In the genomic region with DNA sequence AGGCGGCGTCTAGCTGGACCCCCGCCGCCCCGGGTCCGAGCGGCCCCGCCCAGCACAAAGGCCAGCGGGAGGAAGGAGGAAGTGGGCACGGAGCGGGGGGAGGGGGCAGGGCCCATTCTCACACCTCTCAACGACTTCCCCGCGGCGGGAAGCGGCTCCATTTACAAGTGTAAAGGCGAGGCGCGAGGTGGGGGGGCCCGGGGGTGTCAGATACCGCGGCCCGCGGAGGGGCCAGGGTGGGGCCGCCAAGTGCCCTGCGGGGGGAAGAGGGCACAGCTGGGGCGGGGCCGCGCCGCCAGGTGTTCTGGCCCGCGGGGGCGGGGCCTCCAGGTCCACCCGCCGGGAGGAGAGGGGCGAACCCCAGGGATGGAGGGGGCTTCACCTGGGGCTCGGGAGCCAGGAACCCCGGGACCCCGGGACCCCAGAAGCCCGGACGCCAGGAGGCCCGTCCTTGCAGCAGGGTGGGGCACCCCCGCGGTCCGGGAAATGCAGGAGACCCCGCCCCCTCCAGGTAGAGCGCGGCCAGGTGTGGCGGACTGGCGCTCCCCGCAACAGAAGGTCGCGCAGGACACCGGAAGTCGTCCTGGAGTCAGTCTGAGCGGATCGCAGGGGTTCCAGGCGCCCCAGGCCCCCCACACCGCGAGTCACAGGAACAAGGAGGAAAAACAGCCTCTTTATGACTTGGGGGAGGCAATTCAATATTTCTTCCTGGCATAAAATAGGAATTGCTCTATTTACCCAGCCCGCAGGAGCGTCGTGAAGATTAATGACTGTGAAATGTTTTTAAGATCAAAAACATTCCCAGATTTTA, we compare ENCODE assay signal across 8 cellular contexts. TPM values are rescaled to one million over a fixed set of nuclear protein-coding genes. Genes with fewer than 3 reads are reported as not detected.
DNase-seq lines count a peak whose midpoint lies in the region; ATAC-seq and TF ChIP-seq lines count a peak whose summit lies in the region.

No MANE protein-coding gene starts in this region.

- H2AK5ac ChIP-seq in H9 (ENCODE audit: insufficient read length, low read length): no peak overlapping the region

- H3K27me3 ChIP-seq in H9 (ENCODE audit: insufficient read depth, low read length) (no peaks in the 10 kb centered on the region), iPS-15b (ENCODE audit: control insufficient read depth, insufficient read depth, low read length) (no peaks in the 10 kb centered on the region), sigmoid colon (no peaks in the 10 kb centered on the region)

- H3K27ac ChIP-seq in H9 (ENCODE audit: insufficient read length, low read depth, low read length): peak overlapping the region; percentile 90
- H3K27ac ChIP-seq in sigmoid colon: peak overlapping the region; percentile 97 to 99 (median 98)

- H4K20me1 ChIP-seq in H9 (ENCODE audit: control insufficient read depth, insufficient read depth, insufficient read length): no peaks in the 10 kb centered on the region

- TF ChIP-seq EP300 in sigmoid colon (IDR thresholded peaks at IDR 0.05): no peak

- no peak overlapping the region for H2BK120ac ChIP-seq in H9 (ENCODE audit: low read depth, low read length, poor library complexity, severe bottlenecking)

- H3K4ac ChIP-seq in H9 (ENCODE audit: low read depth, low read length): no peak overlapping the region

- ATAC-seq in WTC11 (peak; percentile 56), omental fat pad (ENCODE audit: low FRiP score) (no peak), HG02610 (IDR thresholded peaks at IDR 0.05; ENCODE audit: unreplicated experiment) (no peak)

- H3K36me3 Mint-ChIP-seq in H9 (ENCODE audit: insufficient read depth in 1 of 3, low read depth in 3 of 3) (peaks cover 20 to 37% (median 28%) of the 10 kb centered on the region in 3 experiments), WTC11 (peaks cover 23% of the 10 kb centered on the region)
- no peaks in the 10 kb centered on the region for H3K36me3 Mint-ChIP-seq in activated CD4-positive, alpha-beta T cell treated with anti-CD3 and anti-CD28 coated beads, Interleukin-2, amount 10 ng/mL, durations not matched to agents 24 days and 14 days (ENCODE audit: low read depth)

- H3K23me2 ChIP-seq in H9 (ENCODE audit: insufficient read length, low read depth, low read length, poor library complexity, severe bottlenecking): peaks cover 14% of the 10 kb centered on the region

- no peak overlapping the region for H4K91ac ChIP-seq in H9 (ENCODE audit: insufficient read length, low read depth, low read length)

- H3K14ac ChIP-seq in H9 (ENCODE audit: insufficient read depth, low read length): peak overlapping the region; percentile 18; the same call in 1 of the 2 replicates

- H3K9ac ChIP-seq in H9 (ENCODE audit: extremely low read depth, insufficient read length, low read length): no peak overlapping the region
- peak overlapping the region; percentile 77 for H3K9ac ChIP-seq in iPS-15b (ENCODE audit: low read depth, low read length)

- no peak overlapping the region for H3K56ac ChIP-seq in H9 (ENCODE audit: insufficient read length, low read depth, low read length)

- peak overlapping the region; percentile 95 to 99 for H3K4me3 Mint-ChIP-seq in H9
- peak overlapping the region; percentile 96 for H3K4me3 Mint-ChIP-seq in WTC11
- no peak overlapping the region for H3K4me3 Mint-ChIP-seq in activated CD4-positive, alpha-beta T cell treated with anti-CD3 and anti-CD28 coated beads, Interleukin-2, amount 10 ng/mL, durations not matched to agents 24 days and 14 days

- H3K4me1 ChIP-seq in H9 (ENCODE audit: insufficient read depth, low read length): peaks cover 24% of the 10 kb centered on the region
- peaks cover 51% of the 10 kb centered on the region for H3K4me1 ChIP-seq in iPS-15b (ENCODE audit: control insufficient read depth, insufficient read depth, low read length)
- H3K4me1 ChIP-seq in sigmoid colon: peaks cover 0 to 96% (median 90%) of the 10 kb centered on the region in 4 donors

- CTCF ChIA-PET in WTC11 (lab: Charles Lee): interaction anchor here (0.5 to 2.3 kb wide), 5 partner anchors 11 to 394 kb away, joined by 3 to 6 read pairs (median 4); no protein-coding TSS in a partner anchor

- no peaks in the 10 kb centered on the region for H3K9me3 ChIP-seq in H9 (ENCODE audit: control insufficient read depth, low read depth, low read length)
- H3K9me3 ChIP-seq in iPS-15b (ENCODE audit: control insufficient read depth, insufficient read depth, low read length): no peaks in the 10 kb centered on the region
- no peaks in the 10 kb centered on the region for H3K9me3 ChIP-seq in sigmoid colon

- no peak overlapping the region for H3T11ph ChIP-seq in H9 (ENCODE audit: low read length)

- peak; percentile 16; the same call in 1 of the 3 replicates for TF ChIP-seq CTCF in H9 (conservative IDR thresholded peaks at IDR 0.05)
- TF ChIP-seq CTCF in WTC11 (IDR thresholded peaks at IDR 0.05): no peak
- TF ChIP-seq CTCF in sigmoid colon (IDR thresholded peaks at IDR 0.05): no peak
- TF ChIP-seq CTCF in omental fat pad (IDR thresholded peaks at IDR 0.05): no peak

- peak overlapping the region; percentile 9 for H3K18ac ChIP-seq in H9 (ENCODE audit: insufficient read length, low read depth, low read length)

- no peak for TF ChIP-seq POLR2A in sigmoid colon (IDR thresholded peaks at IDR 0.05)

- no peak overlapping the region for H3K23ac ChIP-seq in H9 (ENCODE audit: insufficient read length, low read depth, low read length)

- POLR2A ChIA-PET in WTC11 (lab: Charles Lee): interaction anchor here (0.9 to 2.6 kb wide), 4 partner anchors 9 to 16 kb away, joined by 3 to 10 read pairs (median 6); partner anchors contain the start of gene CTBP2

- peaks cover 77% of the 10 kb centered on the region for H3K79me2 ChIP-seq in H9 (ENCODE audit: insufficient read depth, low read length)

- H2AFZ ChIP-seq in H9 (ENCODE audit: low read length): no peak overlapping the region

- no peak overlapping the region for H4K5ac ChIP-seq in H9 (ENCODE audit: insufficient read length, low read depth, low read length)

- H3K79me1 ChIP-seq in H9 (ENCODE audit: insufficient read depth, low read depth, low read length, poor library complexity, severe bottlenecking): no peaks in the 10 kb centered on the region

- peaks cover 20% of the 10 kb centered on the region for H3K36me3 ChIP-seq in iPS-15b (ENCODE audit: control insufficient read depth, insufficient read depth, low read length)
- H3K36me3 ChIP-seq in sigmoid colon: no peaks in the 10 kb centered on the region

- H3K4me1 Mint-ChIP-seq in H9 (peaks cover 92 to 93% of the 10 kb centered on the region in 2 experiments), WTC11 (peaks cover 90% of the 10 kb centered on the region)
- H3K4me1 Mint-ChIP-seq in activated CD4-positive, alpha-beta T cell treated with anti-CD3 and anti-CD28 coated beads, Interleukin-2, amount 10 ng/mL, durations not matched to agents 24 days and 14 days: no peaks in the 10 kb centered on the region

- H3K27ac Mint-ChIP-seq in H9: peak overlapping the region; percentile 98 to 99 (median 98)
- H3K27ac Mint-ChIP-seq in WTC11: peak overlapping the region; percentile 100
- no peak overlapping the region for H3K27ac Mint-ChIP-seq in activated CD4-positive, alpha-beta T cell treated with anti-CD3 and anti-CD28 coated beads, Interleukin-2, amount 10 ng/mL, durations not matched to agents 24 days and 14 days

- no peak overlapping the region for H2BK5ac ChIP-seq in H9 (ENCODE audit: insufficient read length, low read length)

- H2BK15ac ChIP-seq in H9 (ENCODE audit: low read depth, low read length): no peak overlapping the region; the same call in 1 of the 2 replicates

- H4K8ac ChIP-seq in H9 (replicated peaks; ENCODE audit: insufficient read length, low read depth, low read length): no peak overlapping the region

- H3K9me3 Mint-ChIP-seq in H9 (no peaks in the 10 kb centered on the region; a peak in 1 of 5 replicates), WTC11 (no peaks in the 10 kb centered on the region)
- H3K9me3 Mint-ChIP-seq in activated CD4-positive, alpha-beta T cell treated with anti-CD3 and anti-CD28 coated beads, Interleukin-2, amount 10 ng/mL, durations not matched to agents 24 days and 14 days: no peaks in the 10 kb centered on the region

- H3K27me3 Mint-ChIP-seq in H9 (ENCODE audit: low read depth) (no peaks in the 10 kb centered on the region), WTC11 (ENCODE audit: low read depth) (no peaks in the 10 kb centered on the region)
- H3K27me3 Mint-ChIP-seq in activated CD4-positive, alpha-beta T cell treated with anti-CD3 and anti-CD28 coated beads, Interleukin-2, amount 10 ng/mL, durations not matched to agents 24 days and 14 days: peaks cover 56% of the 10 kb centered on the region

- H3K4me2 ChIP-seq in H9 (ENCODE audit: insufficient read depth, insufficient read length, low read length): peak overlapping the region; percentile 77

- peak overlapping the region; percentile 85 for H3K4me3 ChIP-seq in iPS-15b (ENCODE audit: low read depth, low read length)
- no peak overlapping the region for H3K4me3 ChIP-seq in sigmoid colon

- intact Hi-C loops in sigmoid colon (cut with DNase I): loop anchor here (10.0 kb wide), 1 partner anchor 673 kb away; the partner anchor contains the start of genes BCCIP and UROS
- intact Hi-C loops in activated CD4-positive, alpha-beta T cell treated with anti-CD3 and anti-CD28 coated beads, Interleukin-2, amount 10 ng/mL, durations not matched to agents 24 days and 14 days (cut with micrococcal nuclease): no loop called here

- WGBS in H9 (ENCODE audit: extremely low coverage, insufficient read length, low lambda C conversion rate): no CpG with 5 or more reads among the region's 63 CpGs
- WGBS in sigmoid colon, 2 donors: 8 to 18% methylated on average over 63 of the region's 63 CpGs

- DNase-seq in H9: peak; percentile 96
- peak; percentile 93 for DNase-seq in WTC11 (ENCODE audit: low spot score)
- no peak for DNase-seq in sigmoid colon
- DNase-seq in omental fat pad (ENCODE audit: low spot score): no peak
- no peak for DNase-seq in NCI-H524 treated with DMSO at 0.1 percent for 48 hours (lab: John Stamatoyannopoulos, UW)
- DNase-seq in activated CD4-positive, alpha-beta T cell treated with anti-CD3 and anti-CD28 coated beads, Interleukin-2, amount 10 ng/mL, durations not matched to agents 24 days and 14 days: no peak

- H2BK20ac ChIP-seq in H9 (ENCODE audit: low read depth, low read length, poor library complexity, severe bottlenecking): no peak overlapping the region

- no peak overlapping the region for H2BK12ac ChIP-seq in H9 (ENCODE audit: insufficient read length, low read depth, low read length)

TF ChIP-seq in WTC11, 78 proteins besides CTCF, POLR2A, EP300 and RAD21 (continues in another document):
- no peak for TF ChIP-seq ATF1 (CRISPR knock-in tag; IDR thresholded peaks at IDR 0.05)

RNA-seq across cellular contexts. Expression of gene CTBP2, which starts 8.3 kb away (rescaled TPM):
- total RNA-seq in H9 (2021): 212 and 218 TPM in 2 replicates
- 175 to 191 TPM (median 181 TPM) in 3 replicates for total RNA-seq in WTC11 (2021)
- total RNA-seq in sigmoid colon: 10 to 100 TPM; 31.2 to 57.1 (median 47.5) TPM
- 10 to 100 TPM; 49.9 to 62.4 (median 52.0) TPM for polyA plus RNA-seq in sigmoid colon
- total RNA-seq in omental fat pad: 10 to 100 TPM; 29.4 to 58.6 (median 46.2) TPM
- total RNA-seq in activated CD4-positive, alpha-beta T cell treated with anti-CD3 and anti-CD28 coated beads, Interleukin-2, amount 10 ng/mL, durations not matched to agents 24 days and 14 days: 0.16 TPM in 1 of 2 replicates, not detected in the other

Comparison
In these comparisons a context has a peak if more than half of its experiments do, and no peak if none do; other contexts are left out.
1. DNase-seq: peak in H9 (single experiment) and WTC11 (single experiment); none in sigmoid colon (single experiment), omental fat pad (single experiment), NCI-H524 treated with DMSO at 0.1 percent for 48 hours (single experiment) and activated CD4-positive, alpha-beta T cell treated with anti-CD3 and anti-CD28 coated beads, Interleukin-2, amount 10 ng/mL, durations not matched to agents 24 days and 14 days (single experiment).
2. RNA of gene CTBP2, which starts 8.3 kb away (total RNA-seq): 212 to 218 TPM in H9, 175 to 191 TPM in WTC11, 31.2 to 57.1 TPM in sigmoid colon and 29.4 to 58.6 TPM in omental fat pad; 0.16 TPM in activated CD4-positive, alpha-beta T cell treated with anti-CD3 and anti-CD28 coated beads, Interleukin-2, amount 10 ng/mL, durations not matched to agents 24 days and 14 days; every median in the first group is over 10 times any median in the second.